Comparison of ENCODE assay signal across 17 cellular contexts in genomic region chr4:1656986-1657385, GRCh38.
"Had no signal": no experiment of that assay in that cellular context is flagged by ENCODE, and none has a peak within 500 bp of the region (broad histone marks: within the 10 kb centered on the region; RNA-seq: fewer than 3 reads in every experiment).

No MANE protein-coding gene starts in this region.

- H3K27me3 ChIP-seq: dorsolateral prefrontal cortex, esophagus muscularis mucosa, foreskin keratinocyte, gastroesophageal sphincter, heart left ventricle, hepatocyte, left lung had no signal

- H3K27ac ChIP-seq: coronary artery, dorsolateral prefrontal cortex, esophagus muscularis mucosa, foreskin keratinocyte, gastroesophageal sphincter, heart left ventricle, hepatocyte, left lung, lower lobe of right lung had no signal

- H3K36me3 ChIP-seq: heart left ventricle, lower lobe of right lung had no signal

- H3K4me1 ChIP-seq: esophagus muscularis mucosa, foreskin keratinocyte, gastroesophageal sphincter, heart left ventricle, left lung, lower lobe of right lung had no signal

- DNase-seq: dermis blood vessel endothelial cell; dorsolateral prefrontal cortex; effector CD4-positive, alpha-beta T cell; effector memory CD4-positive, alpha-beta T cell; foreskin keratinocyte; heart left ventricle; hypothalamus; left cardiac atrium; left lung; left ventricle myocardium superior; lower lobe of right lung; mesendoderm; midbrain had no signal

- H3K4me2 ChIP-seq: hepatocyte had no signal

- H2AFZ ChIP-seq: hepatocyte had no signal

- H3K9me3 ChIP-seq: esophagus muscularis mucosa, gastroesophageal sphincter, heart left ventricle, left lung, lower lobe of right lung had no signal

- ATAC-seq: foreskin keratinocyte, gastroesophageal sphincter, heart left ventricle, left cardiac atrium, left lung, left ventricle myocardium superior, lower lobe of right lung had no signal

- H3K4me3 ChIP-seq: coronary artery, dorsolateral prefrontal cortex, esophagus muscularis mucosa, gastroesophageal sphincter, heart left ventricle, hepatocyte, left lung, lower lobe of right lung had no signal
